Comparison of ENCODE assay signal across 22 cellular contexts in genomic region chr1:61457526-61457925, GRCh38.
DNase-seq lines count a peak whose midpoint lies in the region; ATAC-seq and TF ChIP-seq lines count a peak whose summit lies in the region.
"Had no signal": no experiment of that assay in that cellular context is flagged by ENCODE, and none has a peak within 500 bp of the region (broad histone marks: within the 10 kb centered on the region; RNA-seq: fewer than 3 reads in every experiment).

No MANE protein-coding gene starts in this region.

- no peak for ATAC-seq in left lobe of liver
- ATAC-seq: HepG2, K562, T-helper 17 cell had no signal

- H3K27me3 ChIP-seq in ascending aorta, result no peaks in the 10 kb centered on the region
- H3K27me3 ChIP-seq: BE2C, Peyer's patch, SJSA1 had no signal

- TF ChIP-seq CTCF in ascending aorta (IDR thresholded peaks at IDR 0.05), result no peak

- H3K4me1 ChIP-seq in ascending aorta, result peaks cover 4 to 18% of the 10 kb centered on the region in 2 donors
- H3K4me1 ChIP-seq: SJSA1 had no signal

- in situ Hi-C loops in KBM-7 (cut with MboI; ENCODE audit: low pct_unique_long_range_greater_than_20kb, low sequenced_read_pairs), result no loop called here

- H3K36me3 ChIP-seq in ascending aorta, result peaks cover 11% of the 10 kb centered on the region in 2 donors
- H3K36me3 ChIP-seq: BE2C, SJSA1 had no signal

- DNase-seq in CD1c-positive myeloid dendritic cell (ENCODE audit: extremely low spot score) (peak; percentile 19), KBM-7 (peak; percentile 20), NOMO-1 treated with dmso at 0.1 percent for 144 hours (lab: John Stamatoyannopoulos, UW; ENCODE audit: unreplicated experiment) (peak; percentile 58), left lobe of liver (ENCODE audit: low spot score) (peak; percentile 1), putamen (ENCODE audit: low spot score) (no peak), NCI-H2227 (lab: John Stamatoyannopoulos, UW; ENCODE audit: unreplicated experiment) (no peak), ascending aorta (ENCODE audit: low spot score in 2 of 2) (no peak)
- DNase-seq: BE2C; CD4-positive, CD25-positive, alpha-beta regulatory T cell; DMS79 treated with DMSO at 0.1 percent for 48 hours; H9; HFFc6; NCI-H1417; NCI-H187; NCI-H446 treated with DMSO at 0.1 percent for 48 hours; NCI-H526 treated with DMSO at 0.1 percent for 48 hours; Peyer's patch; SW 1271; T-helper 17 cell had no signal

- H3K9me3 ChIP-seq in ascending aorta, result no peaks in the 10 kb centered on the region
- H3K9me3 ChIP-seq: BE2C, Peyer's patch, SJSA1 had no signal

- H3K27ac ChIP-seq in ascending aorta, result peak overlapping the region in 1 of 2 donors; percentile 2
- H3K27ac ChIP-seq: Peyer's patch, SJSA1 had no signal

- intact Hi-C loops in ascending aorta (cut with DNase I), result no loop called here

- no peak overlapping the region for H3K4me3 ChIP-seq in ascending aorta
- H3K4me3 ChIP-seq: K562, Peyer's patch, SJSA1 had no signal

Comparison
In these comparisons a context has a peak if more than half of its experiments do, and no peak if none do; other contexts are left out.
1. DNase-seq: peak in CD1c-positive myeloid dendritic cell (single experiment), KBM-7 (single experiment), NOMO-1 treated with dmso at 0.1 percent for 144 hours (single experiment) and left lobe of liver (single experiment); none in putamen (single experiment), NCI-H2227 (single experiment) and ascending aorta (0 of 2).